8 cellular contexts compared by ENCODE assay signal in genomic region chr13:101919541-101920306, GRCh38.
DNase-seq lines count a peak whose midpoint lies in the region; ATAC-seq and TF ChIP-seq lines count a peak whose summit lies in the region.

No MANE protein-coding gene starts in this region.

- H3K4me1 ChIP-seq in Karpas-422 (ENCODE audit: low read length) (no peaks in the 10 kb centered on the region), lower lobe of right lung (peaks cover 4% of the 10 kb centered on the region)

- no peaks in the 10 kb centered on the region for H3K9me3 ChIP-seq in Karpas-422 (ENCODE audit: low read length)
- H3K9me3 ChIP-seq in lower lobe of right lung, result no peaks in the 10 kb centered on the region

- H4K20me1 ChIP-seq in Karpas-422 (ENCODE audit: insufficient read depth, low read depth, low read length), result no peaks in the 10 kb centered on the region

- H3K4me2 ChIP-seq in Karpas-422 (ENCODE audit: low read depth, low read length, poor library complexity, severe bottlenecking), result no peak overlapping the region

- H3K4me3 ChIP-seq in cardiac fibroblast (replicated peaks in 1 of 2; ENCODE audit: low read depth in 2 of 2, low read length in 2 of 2) (no peak overlapping the region), Karpas-422 (ENCODE audit: low read length) (no peak overlapping the region), lower lobe of right lung (no peak overlapping the region)

- DNase-seq in Ammon's horn (ENCODE audit: low spot score) (peak; percentile 20), NCI-H1092 (lab: John Stamatoyannopoulos, UW) (peak; percentile 63), cardiac fibroblast (ENCODE audit: low read depth in 2 of 2) (peak; percentile 2 to 30), kidney glomerular epithelial cell (lab: John Stamatoyannopoulos, UW) (peak; percentile 23), COLO668 (lab: John Stamatoyannopoulos, UW; ENCODE audit: unreplicated experiment) (no peak), Karpas-422 (no peak), lower lobe of right lung (no peak)

- ATAC-seq in lower lobe of right lung (no peak), HG02840 (IDR thresholded peaks at IDR 0.05; ENCODE audit: low FRiP score, unreplicated experiment) (no peak)

- no peaks in the 10 kb centered on the region for H3K27me3 ChIP-seq in Karpas-422 (ENCODE audit: low read length)
- peaks cover 56% of the 10 kb centered on the region for H3K27me3 ChIP-seq in lower lobe of right lung (ENCODE audit: low read depth)

- no peaks in the 10 kb centered on the region for H3K36me3 ChIP-seq in Karpas-422 (ENCODE audit: insufficient read depth, low read length)
- H3K36me3 ChIP-seq in lower lobe of right lung, result no peaks in the 10 kb centered on the region

- H3K27ac ChIP-seq in Karpas-422 (ENCODE audit: low read length), result no peak overlapping the region
- H3K27ac ChIP-seq in lower lobe of right lung, result no peak overlapping the region

- intact Hi-C loops in lower lobe of right lung (cut with DNase I), result no loop called here

- TF ChIP-seq CTCF in cardiac fibroblast (IDR thresholded peaks at IDR 0.05; ENCODE audit: low read depth, low read length) (no peak), lower lobe of right lung (IDR thresholded peaks at IDR 0.05) (no peak)

- H3K9ac ChIP-seq in Karpas-422 (ENCODE audit: low read length), result no peak overlapping the region

- no peaks in the 10 kb centered on the region for H3K79me2 ChIP-seq in Karpas-422 (ENCODE audit: low read length)

- H3K9me2 ChIP-seq in Karpas-422 (replicated peaks; ENCODE audit: insufficient read depth, low read length), result no peaks in the 10 kb centered on the region

- no peak overlapping the region for H2AFZ ChIP-seq in Karpas-422 (ENCODE audit: low read length)

Comparison
In these comparisons a context has a peak if more than half of its experiments do, and no peak if none do; other contexts are left out.
1. DNase-seq: peak in Ammon's horn (single experiment), NCI-H1092 (single experiment), cardiac fibroblast (2 of 2) and kidney glomerular epithelial cell (single experiment); none in COLO668 (single experiment), Karpas-422 (single experiment) and lower lobe of right lung (single experiment).